ENCODE assay signal across 1 cellular context in genomic region chr16:25690563-25691143, GRCh38.
TF ChIP-seq lines count a peak whose summit lies in the region.

No MANE protein-coding gene starts in this region.

TF ChIP-seq in WTC11, 78 proteins besides CTCF, POLR2A, EP300 and RAD21 (continued from another document):
- TF ChIP-seq, protein P1, sequence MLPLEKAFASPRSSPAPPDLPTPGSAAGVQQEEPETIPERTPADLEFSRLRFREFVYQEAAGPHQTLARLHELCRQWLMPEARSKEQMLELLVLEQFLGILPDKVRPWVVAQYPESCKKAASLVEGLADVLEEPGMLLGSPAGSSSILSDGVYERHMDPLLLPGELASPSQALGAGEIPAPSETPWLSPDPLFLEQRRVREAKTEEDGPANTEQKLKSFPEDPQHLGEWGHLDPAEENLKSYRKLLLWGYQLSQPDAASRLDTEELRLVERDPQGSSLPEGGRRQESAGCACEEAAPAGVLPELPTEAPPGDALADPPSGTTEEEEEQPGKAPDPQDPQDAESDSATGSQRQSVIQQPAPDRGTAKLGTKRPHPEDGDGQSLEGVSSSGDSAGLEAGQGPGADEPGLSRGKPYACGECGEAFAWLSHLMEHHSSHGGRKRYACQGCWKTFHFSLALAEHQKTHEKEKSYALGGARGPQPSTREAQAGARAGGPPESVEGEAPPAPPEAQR (CRISPR knock-in tag; IDR thresholded peaks at IDR 0.05) = no peak
- TF ChIP-seq NR3C1 (CRISPR knock-in tag; conservative IDR thresholded peaks at IDR 0.05; ENCODE audit: low read depth) (no peak), ZMAT4 (CRISPR knock-in tag; IDR thresholded peaks at IDR 0.05) (no peak), TP53 (CRISPR knock-in tag; IDR thresholded peaks at IDR 0.05) (no peak), ZNF317 (CRISPR knock-in tag; IDR thresholded peaks at IDR 0.05; ENCODE audit: borderline replicate concordance, low read depth) (no peak), ZNF138 (CRISPR knock-in tag; conservative IDR thresholded peaks at IDR 0.05) (no peak), ELF4 (CRISPR knock-in tag; IDR thresholded peaks at IDR 0.05; ENCODE audit: low read depth) (no peak), ZNF423 (CRISPR knock-in tag; IDR thresholded peaks at IDR 0.05) (no peak), ATF6 (CRISPR knock-in tag; IDR thresholded peaks at IDR 0.05) (no peak)
- TF ChIP-seq, protein P2, sequence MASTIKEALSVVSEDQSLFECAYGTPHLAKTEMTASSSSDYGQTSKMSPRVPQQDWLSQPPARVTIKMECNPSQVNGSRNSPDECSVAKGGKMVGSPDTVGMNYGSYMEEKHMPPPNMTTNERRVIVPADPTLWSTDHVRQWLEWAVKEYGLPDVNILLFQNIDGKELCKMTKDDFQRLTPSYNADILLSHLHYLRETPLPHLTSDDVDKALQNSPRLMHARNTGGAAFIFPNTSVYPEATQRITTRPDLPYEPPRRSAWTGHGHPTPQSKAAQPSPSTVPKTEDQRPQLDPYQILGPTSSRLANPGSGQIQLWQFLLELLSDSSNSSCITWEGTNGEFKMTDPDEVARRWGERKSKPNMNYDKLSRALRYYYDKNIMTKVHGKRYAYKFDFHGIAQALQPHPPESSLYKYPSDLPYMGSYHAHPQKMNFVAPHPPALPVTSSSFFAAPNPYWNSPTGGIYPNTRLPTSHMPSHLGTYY (CRISPR knock-in tag; IDR thresholded peaks at IDR 0.05) = no peak
- TF ChIP-seq, protein P3, sequence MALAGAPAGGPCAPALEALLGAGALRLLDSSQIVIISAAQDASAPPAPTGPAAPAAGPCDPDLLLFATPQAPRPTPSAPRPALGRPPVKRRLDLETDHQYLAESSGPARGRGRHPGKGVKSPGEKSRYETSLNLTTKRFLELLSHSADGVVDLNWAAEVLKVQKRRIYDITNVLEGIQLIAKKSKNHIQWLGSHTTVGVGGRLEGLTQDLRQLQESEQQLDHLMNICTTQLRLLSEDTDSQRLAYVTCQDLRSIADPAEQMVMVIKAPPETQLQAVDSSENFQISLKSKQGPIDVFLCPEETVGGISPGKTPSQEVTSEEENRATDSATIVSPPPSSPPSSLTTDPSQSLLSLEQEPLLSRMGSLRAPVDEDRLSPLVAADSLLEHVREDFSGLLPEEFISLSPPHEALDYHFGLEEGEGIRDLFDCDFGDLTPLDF (CRISPR knock-in tag; IDR thresholded peaks at IDR 0.05) = no peak
TF ChIP-seq in WTC11: peak in this region for 0.
